In the genomic region with DNA sequence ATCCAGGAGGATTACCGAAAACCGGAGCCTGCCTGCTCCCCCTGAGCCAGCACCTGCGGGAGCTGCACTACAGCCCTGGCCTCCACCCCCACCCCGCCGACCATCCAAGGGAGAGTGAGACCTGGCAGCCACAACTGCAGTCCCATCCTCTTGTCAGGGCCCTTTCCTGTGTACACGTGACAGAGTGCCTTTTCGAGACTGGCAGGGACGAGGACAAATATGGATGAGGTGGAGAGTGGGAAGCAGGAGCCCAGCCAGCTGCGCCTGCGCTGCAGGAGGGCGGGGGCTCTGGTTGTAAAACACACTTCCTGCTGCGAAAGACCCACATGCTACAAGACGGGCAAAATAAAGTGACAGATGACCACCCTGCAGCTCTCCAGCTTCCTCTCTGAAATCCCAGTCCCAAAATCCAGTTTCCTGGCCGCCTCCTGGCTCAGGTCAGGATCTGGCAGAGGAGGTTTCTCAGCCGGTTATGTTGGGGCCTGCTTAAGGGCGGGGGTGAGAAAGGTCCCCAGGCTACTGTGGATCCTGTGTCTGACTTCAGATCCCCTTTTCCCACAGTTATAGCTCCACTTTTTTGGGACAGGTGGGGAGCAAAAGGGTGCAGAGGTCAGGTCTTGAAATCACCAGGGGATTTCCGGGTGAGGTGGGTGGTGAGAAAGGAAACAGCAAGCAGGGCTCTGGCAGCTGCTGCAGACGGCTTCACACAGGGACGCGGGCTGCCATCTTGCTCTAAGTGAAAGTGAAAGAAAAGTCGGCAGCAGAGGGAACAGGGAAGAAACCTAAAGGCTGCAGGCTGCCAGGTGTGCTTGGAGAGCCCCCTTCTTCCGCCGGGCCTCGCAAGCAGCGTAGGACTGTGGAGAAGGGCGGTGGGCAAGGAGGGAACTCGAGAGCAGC, we compare ENCODE assay signal across 1 cellular context.
TF ChIP-seq lines count a peak whose summit lies in the region.

A gene with protein sequence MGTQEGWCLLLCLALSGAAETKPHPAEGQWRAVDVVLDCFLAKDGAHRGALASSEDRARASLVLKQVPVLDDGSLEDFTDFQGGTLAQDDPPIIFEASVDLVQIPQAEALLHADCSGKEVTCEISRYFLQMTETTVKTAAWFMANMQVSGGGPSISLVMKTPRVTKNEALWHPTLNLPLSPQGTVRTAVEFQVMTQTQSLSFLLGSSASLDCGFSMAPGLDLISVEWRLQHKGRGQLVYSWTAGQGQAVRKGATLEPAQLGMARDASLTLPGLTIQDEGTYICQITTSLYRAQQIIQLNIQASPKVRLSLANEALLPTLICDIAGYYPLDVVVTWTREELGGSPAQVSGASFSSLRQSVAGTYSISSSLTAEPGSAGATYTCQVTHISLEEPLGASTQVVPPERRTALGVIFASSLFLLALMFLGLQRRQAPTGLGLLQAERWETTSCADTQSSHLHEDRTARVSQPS (plus strand): TSS at position 695 of the 897 bp plus-strand sequence. CDS start 207 bp downstream, outside the sequence.

TF ChIP-seq in HepG2, 621 proteins besides CTCF, POLR2A, EP300 and RAD21 (continued from another document and continues in another):
- TF ChIP-seq, protein P1, sequence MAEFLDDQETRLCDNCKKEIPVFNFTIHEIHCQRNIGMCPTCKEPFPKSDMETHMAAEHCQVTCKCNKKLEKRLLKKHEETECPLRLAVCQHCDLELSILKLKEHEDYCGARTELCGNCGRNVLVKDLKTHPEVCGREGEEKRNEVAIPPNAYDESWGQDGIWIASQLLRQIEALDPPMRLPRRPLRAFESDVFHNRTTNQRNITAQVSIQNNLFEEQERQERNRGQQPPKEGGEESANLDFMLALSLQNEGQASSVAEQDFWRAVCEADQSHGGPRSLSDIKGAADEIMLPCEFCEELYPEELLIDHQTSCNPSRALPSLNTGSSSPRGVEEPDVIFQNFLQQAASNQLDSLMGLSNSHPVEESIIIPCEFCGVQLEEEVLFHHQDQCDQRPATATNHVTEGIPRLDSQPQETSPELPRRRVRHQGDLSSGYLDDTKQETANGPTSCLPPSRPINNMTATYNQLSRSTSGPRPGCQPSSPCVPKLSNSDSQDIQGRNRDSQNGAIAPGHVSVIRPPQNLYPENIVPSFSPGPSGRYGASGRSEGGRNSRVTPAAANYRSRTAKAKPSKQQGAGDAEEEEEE (CRISPR knock-in tag; IDR thresholded peaks at IDR 0.05; ENCODE audit: borderline replicate concordance): no peak; the same call in 1 of the 2 replicates
- TF ChIP-seq CC2D1A (CRISPR knock-in tag; IDR thresholded peaks at IDR 0.05): no peak
- TF ChIP-seq HOXA3 (CRISPR knock-in tag; IDR thresholded peaks at IDR 0.05): peak; percentile 58
- TF ChIP-seq, protein P2, sequence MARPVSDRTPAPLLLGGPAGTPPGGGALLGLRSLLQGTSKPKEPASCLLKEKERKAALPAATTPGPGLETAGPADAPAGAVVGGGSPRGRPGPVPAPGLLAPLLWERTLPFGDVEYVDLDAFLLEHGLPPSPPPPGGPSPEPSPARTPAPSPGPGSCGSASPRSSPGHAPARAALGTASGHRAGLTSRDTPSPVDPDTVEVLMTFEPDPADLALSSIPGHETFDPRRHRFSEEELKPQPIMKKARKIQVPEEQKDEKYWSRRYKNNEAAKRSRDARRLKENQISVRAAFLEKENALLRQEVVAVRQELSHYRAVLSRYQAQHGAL (CRISPR knock-in tag; IDR thresholded peaks at IDR 0.05; ENCODE audit: not compliant biosample characterization): peak; percentile 56
- TF ChIP-seq, protein P3, sequence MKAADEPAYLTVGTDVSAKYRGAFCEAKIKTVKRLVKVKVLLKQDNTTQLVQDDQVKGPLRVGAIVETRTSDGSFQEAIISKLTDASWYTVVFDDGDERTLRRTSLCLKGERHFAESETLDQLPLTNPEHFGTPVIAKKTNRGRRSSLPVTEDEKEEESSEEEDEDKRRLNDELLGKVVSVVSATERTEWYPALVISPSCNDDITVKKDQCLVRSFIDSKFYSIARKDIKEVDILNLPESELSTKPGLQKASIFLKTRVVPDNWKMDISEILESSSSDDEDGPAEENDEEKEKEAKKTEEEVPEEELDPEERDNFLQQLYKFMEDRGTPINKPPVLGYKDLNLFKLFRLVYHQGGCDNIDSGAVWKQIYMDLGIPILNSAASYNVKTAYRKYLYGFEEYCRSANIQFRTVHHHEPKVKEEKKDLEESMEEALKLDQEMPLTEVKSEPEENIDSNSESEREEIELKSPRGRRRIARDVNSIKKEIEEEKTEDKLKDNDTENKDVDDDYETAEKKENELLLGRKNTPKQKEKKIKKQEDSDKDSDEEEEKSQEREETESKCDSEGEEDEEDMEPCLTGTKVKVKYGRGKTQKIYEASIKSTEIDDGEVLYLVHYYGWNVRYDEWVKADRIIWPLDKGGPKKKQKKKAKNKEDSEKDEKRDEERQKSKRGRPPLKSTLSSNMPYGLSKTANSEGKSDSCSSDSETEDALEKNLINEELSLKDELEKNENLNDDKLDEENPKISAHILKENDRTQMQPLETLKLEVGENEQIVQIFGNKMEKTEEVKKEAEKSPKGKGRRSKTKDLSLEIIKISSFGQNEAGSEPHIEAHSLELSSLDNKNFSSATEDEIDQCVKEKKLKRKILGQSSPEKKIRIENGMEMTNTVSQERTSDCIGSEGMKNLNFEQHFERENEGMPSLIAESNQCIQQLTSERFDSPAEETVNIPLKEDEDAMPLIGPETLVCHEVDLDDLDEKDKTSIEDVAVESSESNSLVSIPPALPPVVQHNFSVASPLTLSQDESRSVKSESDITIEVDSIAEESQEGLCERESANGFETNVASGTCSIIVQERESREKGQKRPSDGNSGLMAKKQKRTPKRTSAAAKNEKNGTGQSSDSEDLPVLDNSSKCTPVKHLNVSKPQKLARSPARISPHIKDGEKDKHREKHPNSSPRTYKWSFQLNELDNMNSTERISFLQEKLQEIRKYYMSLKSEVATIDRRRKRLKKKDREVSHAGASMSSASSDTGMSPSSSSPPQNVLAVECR (CRISPR knock-in tag; IDR thresholded peaks at IDR 0.05; ENCODE audit: borderline replicate concordance): peak; percentile 52; the same call in 1 of the 2 replicates
- TF ChIP-seq ZNF292 (CRISPR knock-in tag; IDR thresholded peaks at IDR 0.05; ENCODE audit: borderline replicate concordance, low read depth): no peak; the same call in 1 of the 2 replicates
- TF ChIP-seq, protein P4, sequence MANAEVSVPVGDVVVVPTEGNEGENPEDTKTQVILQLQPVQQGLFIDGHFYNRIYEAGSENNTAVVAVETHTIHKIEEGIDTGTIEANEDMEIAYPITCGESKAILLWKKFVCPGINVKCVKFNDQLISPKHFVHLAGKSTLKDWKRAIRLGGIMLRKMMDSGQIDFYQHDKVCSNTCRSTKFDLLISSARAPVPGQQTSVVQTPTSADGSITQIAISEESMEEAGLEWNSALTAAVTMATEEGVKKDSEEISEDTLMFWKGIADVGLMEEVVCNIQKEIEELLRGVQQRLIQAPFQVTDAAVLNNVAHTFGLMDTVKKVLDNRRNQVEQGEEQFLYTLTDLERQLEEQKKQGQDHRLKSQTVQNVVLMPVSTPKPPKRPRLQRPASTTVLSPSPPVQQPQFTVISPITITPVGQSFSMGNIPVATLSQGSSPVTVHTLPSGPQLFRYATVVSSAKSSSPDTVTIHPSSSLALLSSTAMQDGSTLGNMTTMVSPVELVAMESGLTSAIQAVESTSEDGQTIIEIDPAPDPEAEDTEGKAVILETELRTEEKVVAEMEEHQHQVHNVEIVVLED (CRISPR knock-in tag; IDR thresholded peaks at IDR 0.05; ENCODE audit: borderline replicate concordance): peak; percentile 42; the same call in 1 of the 2 replicates
- peak; percentile 27; the same call in 1 of the 2 replicates for TF ChIP-seq EEA1 (CRISPR knock-in tag; IDR thresholded peaks at IDR 0.05; ENCODE audit: borderline replicate concordance)
- no peak for TF ChIP-seq CEBPB (IDR thresholded peaks at IDR 0.05; ENCODE audit: borderline replicate concordance, low read depth, low read length)
- TF ChIP-seq ZNF232 (CRISPR knock-in tag; IDR thresholded peaks at IDR 0.05; ENCODE audit: borderline replicate concordance): peak; percentile 72; the same call in 1 of the 2 replicates
- TF ChIP-seq, protein P5, sequence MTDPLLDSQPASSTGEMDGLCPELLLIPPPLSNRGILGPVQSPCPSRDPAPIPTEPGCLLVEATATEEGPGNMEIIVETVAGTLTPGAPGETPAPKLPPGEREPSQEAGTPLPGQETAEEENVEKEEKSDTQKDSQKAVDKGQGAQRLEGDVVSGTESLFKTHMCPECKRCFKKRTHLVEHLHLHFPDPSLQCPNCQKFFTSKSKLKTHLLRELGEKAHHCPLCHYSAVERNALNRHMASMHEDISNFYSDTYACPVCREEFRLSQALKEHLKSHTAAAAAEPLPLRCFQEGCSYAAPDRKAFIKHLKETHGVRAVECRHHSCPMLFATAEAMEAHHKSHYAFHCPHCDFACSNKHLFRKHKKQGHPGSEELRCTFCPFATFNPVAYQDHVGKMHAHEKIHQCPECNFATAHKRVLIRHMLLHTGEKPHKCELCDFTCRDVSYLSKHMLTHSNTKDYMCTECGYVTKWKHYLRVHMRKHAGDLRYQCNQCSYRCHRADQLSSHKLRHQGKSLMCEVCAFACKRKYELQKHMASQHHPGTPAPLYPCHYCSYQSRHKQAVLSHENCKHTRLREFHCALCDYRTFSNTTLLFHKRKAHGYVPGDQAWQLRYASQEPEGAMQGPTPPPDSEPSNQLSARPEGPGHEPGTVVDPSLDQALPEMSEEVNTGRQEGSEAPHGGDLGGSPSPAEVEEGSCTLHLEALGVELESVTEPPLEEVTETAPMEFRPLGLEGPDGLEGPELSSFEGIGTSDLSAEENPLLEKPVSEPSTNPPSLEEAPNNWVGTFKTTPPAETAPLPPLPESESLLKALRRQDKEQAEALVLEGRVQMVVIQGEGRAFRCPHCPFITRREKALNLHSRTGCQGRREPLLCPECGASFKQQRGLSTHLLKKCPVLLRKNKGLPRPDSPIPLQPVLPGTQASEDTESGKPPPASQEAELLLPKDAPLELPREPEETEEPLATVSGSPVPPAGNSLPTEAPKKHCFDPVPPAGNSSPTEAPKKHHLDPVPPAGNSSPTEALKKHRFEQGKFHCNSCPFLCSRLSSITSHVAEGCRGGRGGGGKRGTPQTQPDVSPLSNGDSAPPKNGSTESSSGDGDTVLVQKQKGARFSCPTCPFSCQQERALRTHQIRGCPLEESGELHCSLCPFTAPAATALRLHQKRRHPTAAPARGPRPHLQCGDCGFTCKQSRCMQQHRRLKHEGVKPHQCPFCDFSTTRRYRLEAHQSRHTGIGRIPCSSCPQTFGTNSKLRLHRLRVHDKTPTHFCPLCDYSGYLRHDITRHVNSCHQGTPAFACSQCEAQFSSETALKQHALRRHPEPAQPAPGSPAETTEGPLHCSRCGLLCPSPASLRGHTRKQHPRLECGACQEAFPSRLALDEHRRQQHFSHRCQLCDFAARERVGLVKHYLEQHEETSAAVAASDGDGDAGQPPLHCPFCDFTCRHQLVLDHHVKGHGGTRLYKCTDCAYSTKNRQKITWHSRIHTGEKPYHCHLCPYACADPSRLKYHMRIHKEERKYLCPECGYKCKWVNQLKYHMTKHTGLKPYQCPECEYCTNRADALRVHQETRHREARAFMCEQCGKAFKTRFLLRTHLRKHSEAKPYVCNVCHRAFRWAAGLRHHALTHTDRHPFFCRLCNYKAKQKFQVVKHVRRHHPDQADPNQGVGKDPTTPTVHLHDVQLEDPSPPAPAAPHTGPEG (CRISPR knock-in tag; IDR thresholded peaks at IDR 0.05): no peak
- no peak for TF ChIP-seq PLRG1 (conservative IDR thresholded peaks at IDR 0.05)
- TF ChIP-seq FOXC1 (CRISPR knock-in tag; IDR thresholded peaks at IDR 0.05; ENCODE audit: borderline replicate concordance): peak; percentile 72; the same call in 1 of the 2 replicates
- peak; percentile 13; the same call in 1 of the 2 replicates for TF ChIP-seq HDAC2 (CRISPR knock-in tag; IDR thresholded peaks at IDR 0.05)
- TF ChIP-seq ZNF615 (CRISPR knock-in tag; IDR thresholded peaks at IDR 0.05; ENCODE audit: borderline replicate concordance): no peak
- peak; percentile 86 for TF ChIP-seq YY1 (IDR thresholded peaks at IDR 0.05; ENCODE audit: insufficient read depth, insufficient replicate concordance, low read depth, low read length)
- TF ChIP-seq ZSCAN9 (CRISPR knock-in tag; IDR thresholded peaks at IDR 0.05; ENCODE audit: borderline replicate concordance): 0 out of 2 replicates have a peak, but pooled peaks have one; percentile 35
- TF ChIP-seq, protein P6, sequence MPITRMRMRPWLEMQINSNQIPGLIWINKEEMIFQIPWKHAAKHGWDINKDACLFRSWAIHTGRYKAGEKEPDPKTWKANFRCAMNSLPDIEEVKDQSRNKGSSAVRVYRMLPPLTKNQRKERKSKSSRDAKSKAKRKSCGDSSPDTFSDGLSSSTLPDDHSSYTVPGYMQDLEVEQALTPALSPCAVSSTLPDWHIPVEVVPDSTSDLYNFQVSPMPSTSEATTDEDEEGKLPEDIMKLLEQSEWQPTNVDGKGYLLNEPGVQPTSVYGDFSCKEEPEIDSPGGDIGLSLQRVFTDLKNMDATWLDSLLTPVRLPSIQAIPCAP (CRISPR knock-in tag; IDR thresholded peaks at IDR 0.05; ENCODE audit: low read depth): 0 out of 2 replicates have a peak, but pooled peaks have one; percentile 71
- TF ChIP-seq CEBPG (CRISPR knock-in tag; IDR thresholded peaks at IDR 0.05): peak; percentile 10; the same call in 1 of the 2 replicates
- peak; percentile 60 for TF ChIP-seq ASH2L (IDR thresholded peaks at IDR 0.05; ENCODE audit: insufficient read length, low read depth, low read length)
- peak; percentile 18; the same call in 1 of the 2 replicates for TF ChIP-seq GABPA (IDR thresholded peaks at IDR 0.05; ENCODE audit: low read depth, low read length)
- TF ChIP-seq GABPA (CRISPR knock-in tag; IDR thresholded peaks at IDR 0.05; ENCODE audit: low read depth): peak; percentile 78
- peak; percentile 65; the same call in 1 of the 2 replicates for TF ChIP-seq HOXA5 (CRISPR knock-in tag; IDR thresholded peaks at IDR 0.05)
- peak; percentile 72 for TF ChIP-seq AGO2 (optimal IDR thresholded peaks at IDR 0.05; ENCODE audit: low read depth, low read length)
- peak; percentile 59 for TF ChIP-seq KMT2A (CRISPR knock-in tag; IDR thresholded peaks at IDR 0.05)
- TF ChIP-seq KDM5A (IDR thresholded peaks at IDR 0.05; ENCODE audit: borderline replicate concordance, low read length): peak; percentile 54
- TF ChIP-seq SP4 (CRISPR knock-in tag; IDR thresholded peaks at IDR 0.05): peak; percentile 58; the same call in 1 of the 2 replicates
- TF ChIP-seq ZNF549 (CRISPR knock-in tag; IDR thresholded peaks at IDR 0.05): no peak
- TF ChIP-seq, protein P7, sequence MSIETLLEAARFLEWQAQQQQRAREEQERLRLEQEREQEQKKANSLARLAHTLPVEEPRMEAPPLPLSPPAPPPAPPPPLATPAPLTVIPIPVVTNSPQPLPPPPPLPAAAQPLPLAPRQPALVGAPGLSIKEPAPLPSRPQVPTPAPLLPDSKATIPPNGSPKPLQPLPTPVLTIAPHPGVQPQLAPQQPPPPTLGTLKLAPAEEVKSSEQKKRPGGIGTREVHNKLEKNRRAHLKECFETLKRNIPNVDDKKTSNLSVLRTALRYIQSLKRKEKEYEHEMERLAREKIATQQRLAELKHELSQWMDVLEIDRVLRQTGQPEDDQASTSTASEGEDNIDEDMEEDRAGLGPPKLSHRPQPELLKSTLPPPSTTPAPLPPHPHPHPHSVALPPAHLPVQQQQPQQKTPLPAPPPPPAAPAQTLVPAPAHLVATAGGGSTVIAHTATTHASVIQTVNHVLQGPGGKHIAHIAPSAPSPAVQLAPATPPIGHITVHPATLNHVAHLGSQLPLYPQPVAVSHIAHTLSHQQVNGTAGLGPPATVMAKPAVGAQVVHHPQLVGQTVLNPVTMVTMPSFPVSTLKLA (IDR thresholded peaks at IDR 0.05): peak; percentile 46; the same call in 1 of the 2 replicates
- no peak for TF ChIP-seq ZNF180 (CRISPR knock-in tag; IDR thresholded peaks at IDR 0.05; ENCODE audit: borderline replicate concordance, low read depth)
- TF ChIP-seq RFX5 (IDR thresholded peaks at IDR 0.05; ENCODE audit: low read depth, low read length): no peak
- TF ChIP-seq GLI4 (CRISPR knock-in tag; IDR thresholded peaks at IDR 0.05; ENCODE audit: borderline replicate concordance): peak; percentile 21; the same call in 1 of the 2 replicates
- peak; percentile 20; the same call in 1 of the 2 replicates for TF ChIP-seq SPEN (CRISPR knock-in tag; IDR thresholded peaks at IDR 0.05; ENCODE audit: low read depth)
- TF ChIP-seq DMAP1 (CRISPR knock-in tag; IDR thresholded peaks at IDR 0.05): peak; percentile 81; the same call in 1 of the 2 replicates
- no peak for TF ChIP-seq ZNF20 (CRISPR knock-in tag; IDR thresholded peaks at IDR 0.05)
